1 cellular context compared by ENCODE assay signal in the genomic region with DNA sequence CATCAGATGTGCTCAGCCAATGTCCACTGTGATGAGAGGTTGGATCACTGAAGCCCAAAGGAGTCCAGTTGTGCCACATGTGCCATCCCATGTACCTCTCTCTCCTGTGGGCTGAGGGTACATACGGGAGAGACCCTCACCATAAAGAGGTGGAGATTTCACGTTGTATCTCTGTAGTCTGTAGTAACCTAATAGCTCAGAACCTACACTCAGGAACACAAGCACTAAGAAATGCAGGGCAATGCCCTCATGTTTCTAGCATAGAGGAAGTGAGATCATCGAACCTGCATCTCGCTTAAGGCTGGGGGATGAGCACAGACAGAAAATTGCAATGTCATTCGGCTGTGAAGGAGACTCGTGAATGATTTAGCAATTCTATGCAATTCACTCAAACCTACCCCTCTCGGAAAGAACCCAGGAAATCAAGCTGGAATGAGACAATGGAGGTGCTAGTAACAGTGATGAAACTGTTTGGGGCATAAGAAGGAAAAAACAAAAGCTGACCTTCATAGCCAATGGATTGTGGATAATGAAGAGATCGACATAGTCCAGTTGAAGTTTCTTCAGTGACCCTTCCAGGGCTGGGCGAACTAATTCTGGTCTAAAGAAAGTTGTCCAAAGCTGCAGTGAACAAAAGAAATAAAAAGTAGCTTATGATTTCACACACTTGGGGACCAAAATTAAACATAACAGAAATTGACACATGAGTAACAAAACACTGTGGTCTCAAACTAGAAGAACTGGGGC.
TF ChIP-seq lines count a peak whose summit lies in the region.

No MANE protein-coding gene starts in this region.

TF ChIP-seq in H1, 55 proteins besides CTCF, POLR2A, EP300 and RAD21:
- TF ChIP-seq BACH1 (IDR thresholded peaks at IDR 0.05; ENCODE audit: low read length) = 0 out of 2 replicates have a peak, but pooled peaks have one; percentile 32
- TF ChIP-seq CBX8 (IDR thresholded peaks at IDR 0.05; ENCODE audit: borderline replicate concordance, low read depth, low read length) = no peak
- peak; percentile 15; the same call in 1 of the 2 replicates for TF ChIP-seq MAFK (IDR thresholded peaks at IDR 0.05; ENCODE audit: low read depth, low read length)
